Comparison of ENCODE assay signal across 8 cellular contexts in genomic region chr9:128921881-128922763, GRCh38. TPM values are rescaled to one million over a fixed set of nuclear protein-coding genes. Genes with fewer than 3 reads are reported as not detected.
DNase-seq lines count a peak whose midpoint lies in the region; ATAC-seq and TF ChIP-seq lines count a peak whose summit lies in the region.

No MANE protein-coding gene starts in this region.

- POLR2A ChIA-PET in Caco-2 (lab: Charles Lee), result no interaction called here
- POLR2A ChIA-PET in WTC11 (lab: Charles Lee), result no interaction called here

- no peaks in the 10 kb centered on the region for H3K27me3 ChIP-seq in Caco-2 (replicated peaks; ENCODE audit: control insufficient read depth, insufficient read depth, low read length)

- intact Hi-C loops in Caco-2 (cut with micrococcal nuclease; ENCODE audit: unreplicated experiment), result no loop called here
- intact Hi-C loops in Right ventricle myocardium superior (cut with DNase I), result loop anchor here (5.0 kb wide), 1 partner anchor 40 kb away; the partner anchor contains the start of genes KYAT1 and LRRC8A

- H3K36me3 Mint-ChIP-seq in Caco-2 (ENCODE audit: insufficient read depth, unreplicated experiment) (peaks cover 13% of the 10 kb centered on the region), WTC11 (peaks cover 14% of the 10 kb centered on the region), progenitor cell of endocrine pancreas (ENCODE audit: insufficient read depth) (peaks cover 2% of the 10 kb centered on the region)

- CTCF ChIA-PET in Caco-2 (lab: Charles Lee), result interaction anchor here (1.1 kb wide), 1 partner anchor 60 kb away, joined by 4 read pairs; no protein-coding TSS in a partner anchor
- CTCF ChIA-PET in WTC11 (lab: Charles Lee), result interaction anchor here (0.6 to 1.9 kb wide), 8 partner anchors 31 to 1493 kb away, joined by 3 to 5 read pairs (median 4); partner anchors contain the start of genes ENDOG and SH3GLB2

- no peaks in the 10 kb centered on the region for H3K36me3 ChIP-seq in Caco-2 (ENCODE audit: control insufficient read depth, insufficient read depth, low read length)

- peaks cover 6% of the 10 kb centered on the region for H3K4me1 Mint-ChIP-seq in Caco-2 (ENCODE audit: low read depth, unreplicated experiment)
- peaks cover 12% of the 10 kb centered on the region for H3K4me1 Mint-ChIP-seq in WTC11
- peaks cover 6% of the 10 kb centered on the region for H3K4me1 Mint-ChIP-seq in progenitor cell of endocrine pancreas (ENCODE audit: low read depth)

- no peaks in the 10 kb centered on the region for H3K9me3 Mint-ChIP-seq in Caco-2 (ENCODE audit: unreplicated experiment)
- H3K9me3 Mint-ChIP-seq in WTC11, result no peaks in the 10 kb centered on the region
- no peaks in the 10 kb centered on the region for H3K9me3 Mint-ChIP-seq in progenitor cell of endocrine pancreas (ENCODE audit: low read depth)

- DNase-seq in Caco-2 (peak in 1 of 2 experiments; percentile 24), WTC11 (ENCODE audit: low spot score) (peak; percentile 72), Right ventricle myocardium superior (peak; percentile 74), progenitor cell of endocrine pancreas (ENCODE audit: low spot score, unreplicated experiment) (peak; percentile 50), NCI-H2107 treated with DMSO at 0.1 percent for 48 hours (lab: John Stamatoyannopoulos, UW; ENCODE audit: unreplicated experiment) (no peak), LoVo (ENCODE audit: low spot score) (no peak), NCI-H146 (lab: John Stamatoyannopoulos, UW) (no peak)

- H3K27ac Mint-ChIP-seq in Caco-2 (ENCODE audit: unreplicated experiment), result no peak overlapping the region
- peak overlapping the region; percentile 69 for H3K27ac Mint-ChIP-seq in WTC11
- peak overlapping the region; percentile 96 for H3K27ac Mint-ChIP-seq in progenitor cell of endocrine pancreas

- no TSS peak for BruUV-seq in Caco-2 (replicated peaks; lab: Mats Ljungman, UMichigan)

- H3K4me3 ChIP-seq in Caco-2 (ENCODE audit: low read depth, low read length), result peak overlapping the region; percentile 22

- H3K4me1 ChIP-seq in Caco-2, result no peaks in the 10 kb centered on the region

- H3K27me3 Mint-ChIP-seq in Caco-2 (ENCODE audit: insufficient read depth, unreplicated experiment), result no peaks in the 10 kb centered on the region
- H3K27me3 Mint-ChIP-seq in WTC11 (ENCODE audit: low read depth), result no peaks in the 10 kb centered on the region
- H3K27me3 Mint-ChIP-seq in progenitor cell of endocrine pancreas, result no peaks in the 10 kb centered on the region

- TF ChIP-seq CTCF in Caco-2 (IDR thresholded peaks at IDR 0.05; ENCODE audit: insufficient read depth in 1 of 2, low read depth in 1 of 2, low read length in 1 of 2, severe bottlenecking in 1 of 2, unreplicated experiment in 1 of 2) (no peak), WTC11 (IDR thresholded peaks at IDR 0.05) (no peak), progenitor cell of endocrine pancreas (IDR thresholded peaks at IDR 0.05; ENCODE audit: unreplicated experiment) (no peak)

- no peaks in the 10 kb centered on the region for H3K9me3 ChIP-seq in Caco-2

- ATAC-seq in WTC11, result peak; percentile 86
- peak; percentile 73 for ATAC-seq in Right ventricle myocardium superior (ENCODE audit: poor library complexity)
- no peak for ATAC-seq in HG02981 (IDR thresholded peaks at IDR 0.05; ENCODE audit: unreplicated experiment)

- H3K4me3 Mint-ChIP-seq in Caco-2 (ENCODE audit: unreplicated experiment), result peak overlapping the region; percentile 57
- peak overlapping the region; percentile 75 for H3K4me3 Mint-ChIP-seq in WTC11
- peak overlapping the region; percentile 83 for H3K4me3 Mint-ChIP-seq in progenitor cell of endocrine pancreas (ENCODE audit: low read depth)

TF ChIP-seq in WTC11, 78 proteins besides CTCF, POLR2A, EP300 and RAD21:
- TF ChIP-seq FOXP4 (CRISPR knock-in tag; IDR thresholded peaks at IDR 0.05) (0 out of 2 replicates have a peak, but pooled peaks have one; percentile 47), ATF6 (CRISPR knock-in tag; IDR thresholded peaks at IDR 0.05) (no peak), MAX (CRISPR knock-in tag; IDR thresholded peaks at IDR 0.05) (peak; percentile 32; the same call in 1 of the 2 replicates), E2F4 (CRISPR knock-in tag; IDR thresholded peaks at IDR 0.05; ENCODE audit: borderline replicate concordance, low read depth) (no peak), FOXP1 (CRISPR knock-in tag; IDR thresholded peaks at IDR 0.05; ENCODE audit: borderline replicate concordance) (peak; percentile 56; the same call in 1 of the 2 replicates), ETV6 (CRISPR knock-in tag; IDR thresholded peaks at IDR 0.05) (peak; percentile 65; the same call in 1 of the 2 replicates)

RNA-seq across cellular contexts. Expression of gene PHYHD1, which starts 1.3 kb away (rescaled TPM):
- total RNA-seq in Caco-2 (2022), result 0.59 and 0.63 TPM in 2 replicates
- total RNA-seq in WTC11 (2021), result 14.6 to 21.3 TPM (median 20.0 TPM) in 3 replicates
- 28.7 TPM for total RNA-seq in Right ventricle myocardium superior
- 19.9 and 21.3 TPM in 2 replicates for total RNA-seq in progenitor cell of endocrine pancreas

RNA-seq across cellular contexts. Expression of gene DOLK, which starts 25.3 kb away (rescaled TPM):
- total RNA-seq in Caco-2 (2022) (25.9 and 27.2 TPM in 2 replicates), WTC11 (2021) (14.8 to 15.1 TPM (median 15.1 TPM) in 3 replicates), Right ventricle myocardium superior (6.4 TPM), progenitor cell of endocrine pancreas (15.5 and 16.3 TPM in 2 replicates)

RNA-seq across cellular contexts. Expression of gene NUP188, which starts 25.4 kb away (rescaled TPM):
- total RNA-seq in Caco-2 (2022) (80.9 and 85.7 TPM in 2 replicates), WTC11 (2021) (71.3 to 98.9 TPM (median 73.5 TPM) in 3 replicates), Right ventricle myocardium superior (21.0 TPM), progenitor cell of endocrine pancreas (68.3 and 74.8 TPM in 2 replicates)

RNA-seq across cellular contexts. Expression of gene LRRC8A, which starts 40.2 kb away (rescaled TPM):
- total RNA-seq in Caco-2 (2022), result 21.9 and 22.4 TPM in 2 replicates
- 63.8 to 83.5 TPM (median 64.5 TPM) in 3 replicates for total RNA-seq in WTC11 (2021)
- total RNA-seq in Right ventricle myocardium superior, result 20.2 TPM
- total RNA-seq in progenitor cell of endocrine pancreas, result 38.2 and 38.8 TPM in 2 replicates

RNA-seq across cellular contexts. Expression of gene KYAT1, which starts 40.4 kb away (rescaled TPM):
- 6.9 and 7.8 TPM in 2 replicates for total RNA-seq in Caco-2 (2022)
- 31.4 to 34.1 TPM (median 33.0 TPM) in 3 replicates for total RNA-seq in WTC11 (2021)
- total RNA-seq in Right ventricle myocardium superior, result 12.6 TPM
- total RNA-seq in progenitor cell of endocrine pancreas, result 11.5 and 11.7 TPM in 2 replicates

Comparison
In these comparisons a context has a peak if more than half of its experiments do, and no peak if none do; other contexts are left out.
1. DNase-seq: peak in WTC11 (single experiment), Right ventricle myocardium superior (single experiment) and progenitor cell of endocrine pancreas (single experiment); none in NCI-H2107 treated with DMSO at 0.1 percent for 48 hours (single experiment), LoVo (single experiment) and NCI-H146 (single experiment).
2. Peak in every context shown above with its lines, with median percentiles within 50 percentile points of each other: H3K4me3 Mint-ChIP-seq.